In the genomic region with DNA sequence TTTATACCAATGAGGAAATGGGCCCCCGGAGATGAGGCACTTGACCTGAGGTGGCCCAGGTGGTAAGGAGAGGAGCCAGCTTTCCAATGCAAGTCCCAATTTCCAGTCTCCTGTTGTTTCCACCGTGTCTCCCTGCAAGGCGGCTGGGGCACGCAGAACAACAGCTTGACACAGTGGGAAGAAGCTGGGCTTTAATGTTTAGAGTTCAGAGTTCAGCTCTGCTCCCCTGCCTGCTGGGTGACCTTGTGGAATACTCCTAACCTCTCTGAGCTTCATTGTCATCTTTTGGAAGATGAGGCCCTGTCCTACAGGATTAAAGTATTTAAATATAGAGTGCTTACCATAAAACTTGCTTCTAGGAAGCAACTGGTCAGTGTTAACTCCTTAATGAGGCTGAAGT, we compare ENCODE assay signal across 13 cellular contexts.
DNase-seq lines count a peak whose midpoint lies in the region; ATAC-seq and TF ChIP-seq lines count a peak whose summit lies in the region.
"Had no signal": no experiment of that assay in that cellular context is flagged by ENCODE, and none has a peak within 500 bp of the region (broad histone marks: within the 10 kb centered on the region; RNA-seq: fewer than 3 reads in every experiment).

No MANE protein-coding gene starts in this region.

- ATAC-seq in naive thymus-derived CD8-positive, alpha-beta T cell = no peak
- ATAC-seq: activated CD8-positive, alpha-beta T cell treated with anti-CD3 and anti-CD28 coated beads, Interleukin-2, amount 10 ng/mL, durations not matched to agents 7 days and 5 days had no signal

- H3K36me3 Mint-ChIP-seq in activated naive CD4-positive, alpha-beta T cell treated with anti-CD3 and anti-CD28 coated beads, Interleukin-2, amount 50 U/mL, for 24 hours = no peaks in the 10 kb centered on the region
- H3K36me3 Mint-ChIP-seq in activated CD4-positive, alpha-beta memory T cell treated with anti-CD3 and anti-CD28 coated beads, Interleukin-2, amount 10 ng/mL, durations not matched to agents 7 days and 5 days (ENCODE audit: low read depth) = peaks cover 44% of the 10 kb centered on the region
- H3K36me3 Mint-ChIP-seq in naive thymus-derived CD8-positive, alpha-beta T cell = no peaks in the 10 kb centered on the region

- no peaks in the 10 kb centered on the region for H3K9me3 Mint-ChIP-seq in activated naive CD4-positive, alpha-beta T cell treated with anti-CD3 and anti-CD28 coated beads, Interleukin-2, amount 50 U/mL, for 24 hours
- H3K9me3 Mint-ChIP-seq in activated CD4-positive, alpha-beta memory T cell treated with anti-CD3 and anti-CD28 coated beads, Interleukin-2, amount 10 ng/mL, durations not matched to agents 7 days and 5 days = no peaks in the 10 kb centered on the region
- no peaks in the 10 kb centered on the region for H3K9me3 Mint-ChIP-seq in naive thymus-derived CD8-positive, alpha-beta T cell

- DNase-seq in activated naive CD4-positive, alpha-beta T cell (lab: John Stamatoyannopoulos, UW) = no peak
- DNase-seq in activated CD4-positive, alpha-beta memory T cell treated with anti-CD3 and anti-CD28 coated beads, Interleukin-2, amount 10 ng/mL, durations not matched to agents 7 days and 5 days = no peak
- DNase-seq in transverse colon = no peak
- no peak for DNase-seq in naive thymus-derived CD8-positive, alpha-beta T cell
- DNase-seq in HEK293T (ENCODE audit: extremely low spot score) = no peak
- DNase-seq in foreskin fibroblast = no peak
- DNase-seq: activated CD8-positive, alpha-beta T cell treated with anti-CD3 and anti-CD28 coated beads, Interleukin-2, amount 10 ng/mL, durations not matched to agents 7 days and 5 days; H7 had no signal

- WGBS in mesodermal cell (ENCODE audit: insufficient coverage in 2 of 2), 2 experiments = 72 to 87% methylated on average over 4 of the region's 4 CpGs
- 71% methylated on average over 4 of the region's 4 CpGs; no CpG with 5 or more reads in 1 of the 2 donors for WGBS in transverse colon (ENCODE audit: low coverage in 1 of 2), 2 donors

- H3K9me3 ChIP-seq in mesodermal cell (ENCODE audit: control insufficient read depth, low read length) (no peaks in the 10 kb centered on the region), transverse colon (no peaks in the 10 kb centered on the region)
- H3K9me3 ChIP-seq: ascending aorta had no signal

- no peak for TF ChIP-seq EP300 in transverse colon (IDR thresholded peaks at IDR 0.05; ENCODE audit: low read depth)

- H3K36me3 ChIP-seq in mesodermal cell (ENCODE audit: control insufficient read depth, insufficient read depth, low read length) (no peaks in the 10 kb centered on the region), transverse colon (no peaks in the 10 kb centered on the region)
- H3K36me3 ChIP-seq: ascending aorta had no signal

- peaks cover 95% of the 10 kb centered on the region for H3K4me1 Mint-ChIP-seq in activated naive CD4-positive, alpha-beta T cell treated with anti-CD3 and anti-CD28 coated beads, Interleukin-2, amount 50 U/mL, for 24 hours
- H3K4me1 Mint-ChIP-seq in activated CD4-positive, alpha-beta memory T cell treated with anti-CD3 and anti-CD28 coated beads, Interleukin-2, amount 10 ng/mL, durations not matched to agents 7 days and 5 days = peaks cover 98% of the 10 kb centered on the region
- peaks cover 34 to 98% (median 57%) of the 10 kb centered on the region in 4 donors for H3K4me1 Mint-ChIP-seq in naive thymus-derived CD8-positive, alpha-beta T cell

- H3K27me3 Mint-ChIP-seq in activated naive CD4-positive, alpha-beta T cell treated with anti-CD3 and anti-CD28 coated beads, Interleukin-2, amount 50 U/mL, for 24 hours = no peaks in the 10 kb centered on the region
- H3K27me3 Mint-ChIP-seq in activated CD4-positive, alpha-beta memory T cell treated with anti-CD3 and anti-CD28 coated beads, Interleukin-2, amount 10 ng/mL, durations not matched to agents 7 days and 5 days = no peaks in the 10 kb centered on the region
- peaks cover 0 to 1% (median 0%) of the 10 kb centered on the region in 5 donors for H3K27me3 Mint-ChIP-seq in naive thymus-derived CD8-positive, alpha-beta T cell
- H3K27me3 Mint-ChIP-seq: progenitor cell of endocrine pancreas had no signal

- no peak for TF ChIP-seq POLR2A in transverse colon (IDR thresholded peaks at IDR 0.05)

- POLR2A ChIA-PET in activated CD4-positive, alpha-beta memory T cell treated with anti-CD3 and anti-CD28 coated beads, Interleukin-2, amount 10 ng/mL, durations not matched to agents 7 days and 5 days (lab: Charles Lee) = interaction anchor here (1.0 to 5.8 kb wide), 6 partner anchors 10 to 80 kb away, joined by 3 to 59 read pairs (median 6); partner anchors contain the start of gene SMAD3
- POLR2A ChIA-PET in naive thymus-derived CD8-positive, alpha-beta T cell (lab: Charles Lee) = interaction anchor here (0.7 to 0.9 kb wide), 2 partner anchors 78 to 1166 kb away, joined by 3 to 4 read pairs; no protein-coding TSS in a partner anchor
- POLR2A ChIA-PET in HEK293T (lab: Yijun Ruan, JAX) = interaction anchor here (1.0 kb wide), 1 partner anchor 11 kb away, joined by 3 read pairs; no protein-coding TSS in a partner anchor

- no peak overlapping the region for H3K4me3 ChIP-seq in mesodermal cell (ENCODE audit: extremely low read depth, insufficient read depth, low read length, poor library complexity, severe bottlenecking)
- no peak overlapping the region for H3K4me3 ChIP-seq in transverse colon
- no peak overlapping the region for H3K4me3 ChIP-seq in foreskin fibroblast (ENCODE audit: low read depth in 1 of 2, low read length in 2 of 2)
- H3K4me3 ChIP-seq: ascending aorta, SK-N-MC had no signal

- H3K4me3 Mint-ChIP-seq in activated naive CD4-positive, alpha-beta T cell treated with anti-CD3 and anti-CD28 coated beads, Interleukin-2, amount 50 U/mL, for 24 hours = peak overlapping the region; percentile 59
- H3K4me3 Mint-ChIP-seq in activated CD4-positive, alpha-beta memory T cell treated with anti-CD3 and anti-CD28 coated beads, Interleukin-2, amount 10 ng/mL, durations not matched to agents 7 days and 5 days = no peak overlapping the region
- H3K4me3 Mint-ChIP-seq in naive thymus-derived CD8-positive, alpha-beta T cell = peak overlapping the region in 1 of 10 donors; percentile 43
- H3K4me3 Mint-ChIP-seq: activated CD8-positive, alpha-beta T cell treated with anti-CD3 and anti-CD28 coated beads, Interleukin-2, amount 10 ng/mL, durations not matched to agents 7 days and 5 days had no signal

- peak overlapping the region; percentile 94 for H3K27ac ChIP-seq in mesodermal cell (ENCODE audit: low read depth, low read length, severe bottlenecking)
- peak overlapping the region; percentile 86 to 89 (median 87) for H3K27ac ChIP-seq in transverse colon
- H3K27ac ChIP-seq: SK-N-MC had no signal

- no peaks in the 10 kb centered on the region for H3K27me3 ChIP-seq in transverse colon
- H3K27me3 ChIP-seq: ascending aorta had no signal

- H3K4me1 ChIP-seq in mesodermal cell (ENCODE audit: control insufficient read depth, insufficient read depth, low read length, poor library complexity, severe bottlenecking) (peaks cover 92% of the 10 kb centered on the region), transverse colon (peaks cover 58 to 97% (median 80%) of the 10 kb centered on the region in 4 donors)

- TF ChIP-seq CTCF in transverse colon (IDR thresholded peaks at IDR 0.05) (no peak), foreskin fibroblast (IDR thresholded peaks at IDR 0.05; ENCODE audit: low read depth, low read length) (no peak)

- CTCF ChIA-PET in activated CD4-positive, alpha-beta memory T cell treated with anti-CD3 and anti-CD28 coated beads, Interleukin-2, amount 10 ng/mL, durations not matched to agents 7 days and 5 days (lab: Charles Lee) = no interaction called here
- CTCF ChIA-PET in HEK293T (lab: Yijun Ruan, JAX) = interaction anchor here (0.6 kb wide), 1 partner anchor 443 kb away, joined by 3 read pairs; no protein-coding TSS in a partner anchor

- in situ Hi-C loops in transverse colon (cut with MboI; ENCODE audit: low pct_ligation_motif_present in 1 of 4, low pct_unique_long_range_greater_than_20kb in 1 of 4, low sequenced_read_pairs in 3 of 4) = no loop called here

- H3K27ac Mint-ChIP-seq in activated naive CD4-positive, alpha-beta T cell treated with anti-CD3 and anti-CD28 coated beads, Interleukin-2, amount 50 U/mL, for 24 hours = peak overlapping the region; percentile 96
- H3K27ac Mint-ChIP-seq in activated CD4-positive, alpha-beta memory T cell treated with anti-CD3 and anti-CD28 coated beads, Interleukin-2, amount 10 ng/mL, durations not matched to agents 7 days and 5 days = peak overlapping the region; percentile 58
- peak overlapping the region in 2 of 10 donors; percentile 63 to 84 for H3K27ac Mint-ChIP-seq in naive thymus-derived CD8-positive, alpha-beta T cell

- intact Hi-C loops in transverse colon (cut with DNase I; ENCODE audit: low total_unique reads) = no loop called here

TF ChIP-seq in HEK293T, 16 proteins besides CTCF, POLR2A, EP300 and RAD21:
- TF ChIP-seq ZNF384 (IDR thresholded peaks at IDR 0.05) (no peak), PKNOX1 (IDR thresholded peaks at IDR 0.05) (no peak), HDGF (IDR thresholded peaks at IDR 0.05; ENCODE audit: borderline replicate concordance) (no peak), FOXM1 (IDR thresholded peaks at IDR 0.05; ENCODE audit: borderline replicate concordance) (no peak), ELF4 (IDR thresholded peaks at IDR 0.05) (no peak), SP1 (IDR thresholded peaks at IDR 0.05) (no peak), LEF1 (IDR thresholded peaks at IDR 0.05; ENCODE audit: borderline replicate concordance) (no peak), NFRKB (IDR thresholded peaks at IDR 0.05) (no peak), FOXK2 (IDR thresholded peaks at IDR 0.05) (no peak), CTBP1 (IDR thresholded peaks at IDR 0.05; ENCODE audit: borderline replicate concordance) (no peak), FOXA1 (IDR thresholded peaks at IDR 0.05) (no peak), ARNT (IDR thresholded peaks at IDR 0.05) (no peak), TARDBP (IDR thresholded peaks at IDR 0.05) (no peak), BHLHE40 (IDR thresholded peaks at IDR 0.05; ENCODE audit: borderline replicate concordance) (no peak), L3MBTL2 (conservative IDR thresholded peaks at IDR 0.05) (no peak), SUZ12 (IDR thresholded peaks at IDR 0.05) (no peak)
TF ChIP-seq in HEK293T: peak in this region for 0.
